5 cellular contexts compared by ENCODE assay signal in genomic region chr2:110320834-110321563, GRCh38.
DNase-seq lines count a peak whose midpoint lies in the region; ATAC-seq, FAIRE-seq and TF ChIP-seq lines count a peak whose summit lies in the region.
"Not testable (repeated sequence)": the region's sequence is repeated elsewhere in the genome, so short reads cannot be mapped to it uniquely, and the experiment has no call there.

No MANE protein-coding gene starts in this region.

- ATAC-seq in HCT116 (peak; percentile 62), RWPE2 (ENCODE audit: low read depth) (peak; percentile 85), foreskin keratinocyte (peak; percentile 73), HepG2 (peak; percentile 46)

- POLR2A ChIA-PET in HCT116 (lab: Charles Lee); HepG2 (lab: Yijun Ruan, JAX): not testable (repeated sequence)

- in situ Hi-C loops in HepG2 (cut with HindIII; ENCODE audit: extremely low pct_ligation_motif_present, low pct_unique_long_range_greater_than_20kb), result not testable (repeated sequence)

- TF ChIP-seq EP300 in HepG2 (IDR thresholded peaks at IDR 0.05; ENCODE audit: low read depth in 2 of 2, low read length in 2 of 2); HepG2 (CRISPR knock-in tag; IDR thresholded peaks at IDR 0.05; ENCODE audit: borderline replicate concordance): not testable (repeated sequence)

- not testable (repeated sequence) for TF ChIP-seq POLR2A in HCT116 (IDR thresholded peaks at IDR 0.05; ENCODE audit: borderline replicate concordance, extremely low read depth, insufficient read depth, insufficient read length); HepG2 (IDR thresholded peaks at IDR 0.05; ENCODE audit: insufficient read depth in 1 of 2, low read depth in 2 of 2, low read length in 2 of 2)

- H3K36me3 ChIP-seq in HCT116 (ENCODE audit: control insufficient read depth in 1 of 2, insufficient read depth in 2 of 2, low read length in 2 of 2); RWPE2 (ENCODE audit: low read depth); bronchial epithelial cell (ENCODE audit: control insufficient read depth, insufficient read depth, low read length); HepG2 (replicated peaks in 1 of 2; ENCODE audit: control insufficient read depth in 1 of 2, insufficient read depth in 2 of 2, low read length in 2 of 2): not testable (repeated sequence)

- not testable (repeated sequence) for DNase-seq in HCT116 (ENCODE audit: low read depth, low spot score); RWPE2 (ENCODE audit: low spot score); bronchial epithelial cell (ENCODE audit: low read depth); foreskin keratinocyte; HepG2 (ENCODE audit: low spot score)

- H3K4me3 ChIP-seq in HCT116 (replicated peaks in 1 of 2; ENCODE audit: low read depth in 1 of 2, low read length in 2 of 2); RWPE2 (ENCODE audit: severe bottlenecking); bronchial epithelial cell (ENCODE audit: low read depth, low read length); HepG2 (replicated peaks in 1 of 3; ENCODE audit: insufficient read depth in 1 of 3, low read depth in 2 of 3, low read length in 3 of 3): not testable (repeated sequence)

- not testable (repeated sequence) for H3K4me2 ChIP-seq in HCT116 (ENCODE audit: low read length); HepG2 (ENCODE audit: low read depth, low read length)

- FAIRE-seq in bronchial epithelial cell (lab: Jason Lieb, UNC), result peak; percentile 43
- FAIRE-seq in HepG2 (lab: Jason Lieb, UNC), result not testable (repeated sequence)

- H3K4me1 ChIP-seq in HCT116 (ENCODE audit: control insufficient read depth in 1 of 2, insufficient read depth in 2 of 2, low read length in 2 of 2); RWPE2 (ENCODE audit: insufficient read depth, poor library complexity, severe bottlenecking); foreskin keratinocyte; HepG2 (ENCODE audit: insufficient read depth, low read length): not testable (repeated sequence)

- not testable (repeated sequence) for H3K9me3 ChIP-seq in HCT116 (ENCODE audit: control insufficient read depth in 1 of 2, insufficient read depth in 1 of 2, low read depth in 1 of 2, low read length in 2 of 2); RWPE2 (ENCODE audit: severe bottlenecking); HepG2 (ENCODE audit: low read length)

- not testable (repeated sequence) for TF ChIP-seq CTCF in HCT116 (IDR thresholded peaks at IDR 0.05 in 2 of 3, conservative IDR thresholded peaks at IDR 0.05 in 1 of 3; ENCODE audit: borderline replicate concordance in 1 of 3, insufficient read depth in 1 of 3, low read depth in 2 of 3, low read length in 2 of 3); RWPE2 (IDR thresholded peaks at IDR 0.05; ENCODE audit: poor library complexity, severe bottlenecking); bronchial epithelial cell (IDR thresholded peaks at IDR 0.05; ENCODE audit: insufficient read depth, low read length, severe bottlenecking); foreskin keratinocyte (conservative IDR thresholded peaks at IDR 0.05); HepG2 (CRISPR knock-in tag; IDR thresholded peaks at IDR 0.05)

- CTCF ChIA-PET in HCT116 (lab: Charles Lee); HepG2 (lab: Yijun Ruan, JAX; ENCODE audit: low intra/inter-chr PET ratio, low total read pairs): not testable (repeated sequence)

- H3K9me2 ChIP-seq in HCT116 (ENCODE audit: insufficient read depth), result not testable (repeated sequence)

- intact Hi-C loops in HCT116 (cut with micrococcal nuclease); HepG2 (cut with micrococcal nuclease; ENCODE audit: unreplicated experiment): not testable (repeated sequence)

- H3K9ac ChIP-seq in HCT116 (ENCODE audit: low read length); HepG2 (ENCODE audit: insufficient read depth, low read depth, low read length): not testable (repeated sequence)

- not testable (repeated sequence) for BruUV-seq in HCT116 (replicated peaks; lab: Mats Ljungman, UMichigan); HepG2 (replicated peaks; lab: Mats Ljungman, UMichigan)

- H2AFZ ChIP-seq in HCT116 (ENCODE audit: low read depth, low read length, poor library complexity, severe bottlenecking); HepG2 (ENCODE audit: low read length): not testable (repeated sequence)

- not testable (repeated sequence) for H3K27me3 ChIP-seq in HCT116 (ENCODE audit: insufficient read depth, low read length); RWPE2 (ENCODE audit: insufficient read depth, poor library complexity, severe bottlenecking); bronchial epithelial cell (ENCODE audit: control insufficient read depth, insufficient read depth, low read length); foreskin keratinocyte; HepG2 (ENCODE audit: control insufficient read depth in 1 of 2, insufficient read depth in 2 of 2, low read length in 2 of 2)

- not testable (repeated sequence) for TF ChIP-seq RAD21 in HCT116 (IDR thresholded peaks at IDR 0.05; ENCODE audit: low read depth); HepG2 (CRISPR knock-in tag; IDR thresholded peaks at IDR 0.05)

- no CpG with 5 or more reads among the region's 10 CpGs for WGBS in HepG2 (ENCODE audit: low lambda C conversion rate)

- H3K79me2 ChIP-seq in HCT116 (ENCODE audit: insufficient read depth, low read length); HepG2 (ENCODE audit: insufficient read depth, low read length): not testable (repeated sequence)

- RAD21 ChIA-PET in HCT116 (lab: Charles Lee; ENCODE audit: low non-redundant PET in 1 of 2, low total read pairs in 2 of 2, uncharacterized antibody in 2 of 2, unreplicated experiment in 2 of 2), result not testable (repeated sequence)

- H4K20me1 ChIP-seq in HCT116 (ENCODE audit: insufficient read depth); HepG2 (ENCODE audit: insufficient read depth, low read length): not testable (repeated sequence)

- H3K27ac ChIP-seq in HCT116 (ENCODE audit: low read depth, low read length); RWPE2 (ENCODE audit: poor library complexity, severe bottlenecking); foreskin keratinocyte; HepG2 (ENCODE audit: extremely low read length, insufficient read depth, low read length): not testable (repeated sequence)
